In genomic region chr12:49730568-49731101, GRCh38 we compare ENCODE assay signal across 13 cellular contexts.
"Had no signal": no experiment of that assay in that cellular context is flagged by ENCODE, and none has a peak within 500 bp of the region (broad histone marks: within the 10 kb centered on the region; RNA-seq: fewer than 3 reads in every experiment).

No MANE protein-coding gene starts in this region.

- H3K27ac Mint-ChIP-seq: activated CD4-positive, alpha-beta memory T cell treated with anti-CD3 and anti-CD28 coated beads for 36 hours; activated naive CD8-positive, alpha-beta T cell had no signal

- H3K27me3 ChIP-seq: pancreas, thyroid gland, uterus had no signal

- H3K9me3 Mint-ChIP-seq: activated CD4-positive, alpha-beta memory T cell treated with anti-CD3 and anti-CD28 coated beads for 36 hours had no signal

- H3K4me3 Mint-ChIP-seq: activated CD4-positive, alpha-beta memory T cell treated with anti-CD3 and anti-CD28 coated beads for 36 hours; activated naive CD8-positive, alpha-beta T cell; neural crest cell had no signal

- ATAC-seq: pancreas had no signal

- H3K9me3 ChIP-seq: pancreas, thyroid gland, uterus had no signal

- H3K4me1 ChIP-seq: pancreas, thyroid gland, uterus had no signal

- FAIRE-seq: kidney, pancreas, small intestine had no signal

- H3K36me3 ChIP-seq: pancreas, thyroid gland, uterus had no signal

- H3K4me3 ChIP-seq: pancreas, thyroid gland, uterus had no signal

- H3K27ac ChIP-seq: pancreas, thyroid gland, uterus, VCaP had no signal

- H3K27me3 Mint-ChIP-seq: activated CD4-positive, alpha-beta memory T cell treated with anti-CD3 and anti-CD28 coated beads for 36 hours had no signal

- H3K4me1 Mint-ChIP-seq: neural crest cell had no signal

- DNase-seq: activated CD4-positive, alpha-beta memory T cell treated with anti-CD3 and anti-CD28 coated beads for 36 hours; activated gamma-delta T cell; activated T-cell treated with anti-CD3 and anti-CD28 coated beads, Interleukin-2, amount 50 U/mL, for 48 hours; aorta; kidney; pancreas; retina; small intestine; thyroid gland; uterus had no signal

- H3K36me3 Mint-ChIP-seq: activated CD4-positive, alpha-beta memory T cell treated with anti-CD3 and anti-CD28 coated beads for 36 hours had no signal
